8 cellular contexts compared by ENCODE assay signal in the genomic region with DNA sequence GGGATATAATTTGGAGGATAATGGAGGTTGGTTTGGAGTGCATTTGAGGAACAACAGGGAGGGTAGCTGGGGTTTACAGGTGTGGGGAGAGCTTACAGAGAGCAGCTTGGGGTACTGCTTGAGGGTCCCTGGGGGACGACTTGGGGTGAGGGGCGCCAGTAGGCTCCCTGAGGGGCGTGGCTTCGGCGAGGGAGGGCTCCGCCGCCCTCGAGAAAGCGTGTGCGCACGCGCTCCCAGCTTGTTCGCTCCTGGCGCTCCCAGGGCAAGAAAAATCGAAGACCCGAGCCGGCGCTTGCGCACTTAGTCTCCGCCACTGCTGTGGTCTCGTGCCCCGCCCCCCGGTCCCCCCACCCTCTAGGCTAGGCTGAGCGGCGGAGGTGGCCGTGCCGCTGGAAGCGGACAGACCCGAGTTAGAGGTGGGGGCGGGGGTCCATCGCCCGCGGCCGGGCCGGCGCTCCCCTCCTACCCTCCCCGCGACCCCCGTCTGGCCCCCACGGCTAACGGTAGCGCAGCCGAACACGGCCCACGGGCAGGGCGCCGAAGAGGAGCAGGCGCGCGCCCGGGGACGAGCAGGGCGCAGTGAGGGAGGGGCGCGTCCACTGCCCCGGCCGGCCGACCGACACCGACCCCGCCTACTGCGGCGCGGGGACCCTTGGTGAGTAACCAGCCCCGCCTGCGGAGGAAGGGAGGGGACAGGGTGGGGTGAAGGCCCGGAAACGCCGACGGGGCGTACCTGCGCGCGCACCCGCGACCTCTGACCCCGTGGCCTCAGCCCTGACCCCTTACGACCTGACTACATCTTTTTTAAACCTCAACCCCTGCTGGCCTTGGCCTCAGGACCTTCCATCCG. TPM values are rescaled to one million over a fixed set of nuclear protein-coding genes. Genes with fewer than 3 reads are reported as not detected.
A peak's percentile ranks its signal among the peaks of the same experiment; 100 is the strongest.
DNase-seq lines count a peak whose midpoint lies in the region; ATAC-seq and TF ChIP-seq lines count a peak whose summit lies in the region.

No MANE protein-coding gene starts in this region.

- H3K27ac Mint-ChIP-seq in activated naive CD8-positive, alpha-beta T cell treated with anti-CD3 and anti-CD28 coated beads, Interleukin-2, amount 10 ng/mL, durations not matched to agents 7 days and 5 days = peak overlapping the region; percentile 90

- H3K27me3 Mint-ChIP-seq in activated naive CD8-positive, alpha-beta T cell treated with anti-CD3 and anti-CD28 coated beads, Interleukin-2, amount 10 ng/mL, durations not matched to agents 7 days and 5 days = no peaks in the 10 kb centered on the region

- H3K4me1 Mint-ChIP-seq in activated naive CD8-positive, alpha-beta T cell treated with anti-CD3 and anti-CD28 coated beads, Interleukin-2, amount 10 ng/mL, durations not matched to agents 7 days and 5 days = peaks cover 23% of the 10 kb centered on the region

- H3K36me3 ChIP-seq in SJCRH30 = no peaks in the 10 kb centered on the region
- H3K36me3 ChIP-seq in right atrium auricular region = no peaks in the 10 kb centered on the region

- H3K27ac ChIP-seq in SJCRH30 (no peak overlapping the region; the same call in 1 of the 2 replicates), right atrium auricular region (peak overlapping the region; percentile 79 to 89)

- H3K9me3 Mint-ChIP-seq in activated naive CD8-positive, alpha-beta T cell treated with anti-CD3 and anti-CD28 coated beads, Interleukin-2, amount 10 ng/mL, durations not matched to agents 7 days and 5 days = no peaks in the 10 kb centered on the region

- peak; percentile 83 for ATAC-seq in activated naive CD8-positive, alpha-beta T cell treated with anti-CD3 and anti-CD28 coated beads, Interleukin-2, amount 10 ng/mL, durations not matched to agents 7 days and 5 days (ENCODE audit: low read depth)

- H3K4me1 ChIP-seq in SJCRH30 = no peaks in the 10 kb centered on the region
- H3K4me1 ChIP-seq in right atrium auricular region = no peaks in the 10 kb centered on the region

- H3K36me3 Mint-ChIP-seq in activated naive CD8-positive, alpha-beta T cell treated with anti-CD3 and anti-CD28 coated beads, Interleukin-2, amount 10 ng/mL, durations not matched to agents 7 days and 5 days = peaks cover 5% of the 10 kb centered on the region

- POLR2A ChIA-PET in activated naive CD8-positive, alpha-beta T cell treated with anti-CD3 and anti-CD28 coated beads, Interleukin-2, amount 10 ng/mL, durations not matched to agents 7 days and 5 days (lab: Charles Lee) = interaction anchor here (0.8 to 1.1 kb wide), 3 partner anchors 11 to 95 kb away, joined by 3 to 9 read pairs (median 5); partner anchors contain the start of gene GRIPAP1

- H3K27me3 ChIP-seq in SJCRH30 (no peaks in the 10 kb centered on the region), right atrium auricular region (no peaks in the 10 kb centered on the region)

- H3K4me3 ChIP-seq in SJCRH30 = peak overlapping the region; percentile 73
- peak overlapping the region; percentile 63 to 65 for H3K4me3 ChIP-seq in right atrium auricular region
- peak overlapping the region; percentile 52 for H3K4me3 ChIP-seq in retinal pigment epithelial cell (ENCODE audit: low read length)

- TF ChIP-seq CTCF in right atrium auricular region (IDR thresholded peaks at IDR 0.05) (no peak), retinal pigment epithelial cell (conservative IDR thresholded peaks at IDR 0.05; ENCODE audit: low read depth, low read length) (no peak)

- H3K9me3 ChIP-seq in SJCRH30 (replicated peaks) (no peaks in the 10 kb centered on the region), right atrium auricular region (no peaks in the 10 kb centered on the region)

- H3K4me3 Mint-ChIP-seq in activated naive CD8-positive, alpha-beta T cell treated with anti-CD3 and anti-CD28 coated beads, Interleukin-2, amount 10 ng/mL, durations not matched to agents 7 days and 5 days = peak overlapping the region; percentile 86

- peak; percentile 79 for DNase-seq in DMS53 (lab: John Stamatoyannopoulos, UW)
- DNase-seq in HK-2 (ENCODE audit: unreplicated experiment) = peak; percentile 60
- DNase-seq in SJCRH30 = peak; percentile 75 to 78
- DNase-seq in activated naive CD8-positive, alpha-beta T cell treated with anti-CD3 and anti-CD28 coated beads, Interleukin-2, amount 10 ng/mL, durations not matched to agents 7 days and 5 days = peak; percentile 70
- DNase-seq in right atrium auricular region (ENCODE audit: low spot score) = no peak
- DNase-seq in retinal pigment epithelial cell (ENCODE audit: low read depth) = no peak
- DNase-seq in GF-D8 (lab: John Stamatoyannopoulos, UW) = no peak
- DNase-seq in NAMALWA (ENCODE audit: low spot score) = no peak

RNA-seq across cellular contexts. Expression of gene CCDC120, which starts 5.4 kb away (rescaled TPM):
- 2.0 and 2.5 TPM in 2 replicates for total RNA-seq in SJCRH30 (2014; rRNA removed; shearing (Covaris generic))
- total RNA-seq in activated naive CD8-positive, alpha-beta T cell treated with anti-CD3 and anti-CD28 coated beads, Interleukin-2, amount 10 ng/mL, durations not matched to agents 7 days and 5 days = 1 to 10 TPM; 9.0 to 9.1 TPM
- 1 to 10 TPM; 1.3 to 2.2 TPM for total RNA-seq in right atrium auricular region

RNA-seq across cellular contexts. Expression of gene TFE3, which starts 10.3 kb away (rescaled TPM):
- 9.6 and 10.2 TPM in 2 replicates for total RNA-seq in SJCRH30 (2014; rRNA removed; shearing (Covaris generic))
- total RNA-seq in activated naive CD8-positive, alpha-beta T cell treated with anti-CD3 and anti-CD28 coated beads, Interleukin-2, amount 10 ng/mL, durations not matched to agents 7 days and 5 days = 10 to 100 TPM; 26.1 to 29.0 TPM
- 10 to 100 TPM; 25.8 to 60.3 TPM for total RNA-seq in right atrium auricular region

RNA-seq across cellular contexts. Expression of gene PRAF2, which starts 20.4 kb away (rescaled TPM):
- 4.7 and 5.0 TPM in 2 replicates for total RNA-seq in SJCRH30 (2014; rRNA removed; shearing (Covaris generic))
- 10 to 100 TPM; 23.8 to 23.9 TPM for total RNA-seq in activated naive CD8-positive, alpha-beta T cell treated with anti-CD3 and anti-CD28 coated beads, Interleukin-2, amount 10 ng/mL, durations not matched to agents 7 days and 5 days
- 10 to 100 TPM; 11.5 to 29.7 TPM for total RNA-seq in right atrium auricular region

RNA-seq across cellular contexts. Expression of gene WDR45, which starts 26.2 kb away (rescaled TPM):
- 18.0 and 18.1 TPM in 2 replicates for total RNA-seq in SJCRH30 (2014; rRNA removed; shearing (Covaris generic))
- total RNA-seq in activated naive CD8-positive, alpha-beta T cell treated with anti-CD3 and anti-CD28 coated beads, Interleukin-2, amount 10 ng/mL, durations not matched to agents 7 days and 5 days = 10 to 100 TPM; 53.4 to 55.1 TPM
- total RNA-seq in right atrium auricular region = 100 to 1,000 TPM in 1 of 2 donors, 10 to 100 TPM in 1; 78.3 to 117 TPM

RNA-seq across cellular contexts. Expression of gene GRIPAP1, which starts 51.4 kb away (rescaled TPM):
- total RNA-seq in SJCRH30 (2014; rRNA removed; shearing (Covaris generic)) = 16.2 and 19.4 TPM in 2 replicates
- 100 to 1,000 TPM; 116 to 123 TPM for total RNA-seq in activated naive CD8-positive, alpha-beta T cell treated with anti-CD3 and anti-CD28 coated beads, Interleukin-2, amount 10 ng/mL, durations not matched to agents 7 days and 5 days
- 10 to 100 TPM in 1 of 2 donors, 1 to 10 TPM in 1; 9.6 to 16.0 TPM for total RNA-seq in right atrium auricular region

Comparison
In these comparisons a context has a peak if more than half of its experiments do, and no peak if none do; other contexts are left out.
1. DNase-seq: peak in DMS53 (single experiment), HK-2 (single experiment), SJCRH30 (2 of 2) and activated naive CD8-positive, alpha-beta T cell treated with anti-CD3 and anti-CD28 coated beads, Interleukin-2, amount 10 ng/mL, durations not matched to agents 7 days and 5 days (single experiment); none in right atrium auricular region (single experiment), retinal pigment epithelial cell (single experiment), GF-D8 (single experiment) and NAMALWA (single experiment).
2. Peak in every context shown above with its lines, with median percentiles within 50 percentile points of each other: H3K4me3 ChIP-seq.